In the genomic region with DNA sequence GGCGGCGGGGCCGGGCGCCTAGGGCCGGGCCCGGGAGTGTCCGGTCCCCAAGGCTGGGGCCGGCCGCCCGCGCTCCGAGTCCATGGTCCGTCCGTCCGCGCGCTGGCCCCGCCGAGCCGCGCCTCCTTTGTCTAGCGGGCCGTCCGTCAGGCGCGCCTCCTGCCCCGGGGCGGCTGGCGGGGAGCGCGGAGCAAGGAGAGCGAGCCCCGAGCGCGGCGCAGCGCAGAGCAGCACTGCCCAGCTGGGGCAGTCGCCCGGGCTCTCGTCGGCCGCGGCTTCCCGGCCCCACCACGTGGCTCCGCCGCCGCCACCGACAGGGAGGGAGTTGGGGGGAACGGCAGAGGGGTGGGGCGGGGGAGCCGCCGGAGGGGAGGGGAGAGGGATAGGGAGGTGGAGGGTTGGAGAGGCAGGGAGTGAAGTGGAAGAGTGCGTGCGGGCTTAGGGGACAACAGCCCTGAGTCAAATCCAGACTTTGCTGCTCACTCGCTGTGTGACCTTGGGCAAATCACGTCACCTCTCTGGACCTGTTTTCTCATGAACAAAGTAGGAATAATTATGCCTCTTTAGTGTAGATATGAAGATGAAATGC, we compare ENCODE assay signal across 8 cellular contexts. TPM values are rescaled to one million over a fixed set of nuclear protein-coding genes. Genes with fewer than 3 reads are reported as not detected.
A peak's percentile ranks its signal among the peaks of the same experiment; 100 is the strongest.
DNase-seq lines count a peak whose midpoint lies in the region; ATAC-seq and TF ChIP-seq lines count a peak whose summit lies in the region.

A gene (minus strand): TSS at position 235 of the 589 bp plus-strand sequence. CDS start 340 bp downstream, outside the sequence.

- H3K36me3 Mint-ChIP-seq in activated CD8-positive, alpha-beta T cell treated with anti-CD3 and anti-CD28 coated beads for 36 hours (ENCODE audit: low read depth): no peaks in the 10 kb centered on the region

- H2AFZ ChIP-seq in ACC112 (ENCODE audit: low read length, unreplicated experiment): no peak within 1 kb of the TSS

- POLR2A ChIA-PET in activated CD8-positive, alpha-beta T cell treated with anti-CD3 and anti-CD28 coated beads for 36 hours (lab: Charles Lee): no interaction called here

- no peak for ATAC-seq in activated CD8-positive, alpha-beta T cell treated with anti-CD3 and anti-CD28 coated beads for 36 hours
- ATAC-seq in GM21717 (IDR thresholded peaks at IDR 0.05; ENCODE audit: unreplicated experiment): no peak
- no peak for ATAC-seq in GM21367 (IDR thresholded peaks at IDR 0.05; ENCODE audit: unreplicated experiment)

- TF ChIP-seq EP300 in sigmoid colon (IDR thresholded peaks at IDR 0.05): no peak

- peaks cover 10% of the 10 kb centered on the region for H3K4me1 Mint-ChIP-seq in activated CD8-positive, alpha-beta T cell treated with anti-CD3 and anti-CD28 coated beads for 36 hours (ENCODE audit: low read depth)

- H3K4me3 ChIP-seq in ACC112 (ENCODE audit: low read depth, low read length): peak within 1 kb of the TSS; percentile 69
- H3K4me3 ChIP-seq in H7 (ENCODE audit: insufficient read depth, low read depth, low read length): peak within 1 kb of the TSS; percentile 83
- H3K4me3 ChIP-seq in left ventricle myocardium inferior: peak within 1 kb of the TSS; percentile 60
- H3K4me3 ChIP-seq in sigmoid colon: peak within 1 kb of the TSS in 3 of 4 donors; percentile 25 to 42 (median 35)

- H3K27me3 ChIP-seq in ACC112 (ENCODE audit: insufficient read depth, low read length): peaks cover 60% of the 10 kb centered on the region
- peaks cover 25% of the 10 kb centered on the region for H3K27me3 ChIP-seq in H7 (ENCODE audit: control insufficient read depth, insufficient read depth, low read length)
- peaks cover 78% of the 10 kb centered on the region for H3K27me3 ChIP-seq in left ventricle myocardium inferior (ENCODE audit: low read depth)
- H3K27me3 ChIP-seq in sigmoid colon: peaks cover 20 to 61% (median 48%) of the 10 kb centered on the region in 3 donors

- H3K9me3 Mint-ChIP-seq in activated CD8-positive, alpha-beta T cell treated with anti-CD3 and anti-CD28 coated beads for 36 hours: no peaks in the 10 kb centered on the region

- no peaks in the 10 kb centered on the region for H3K9me3 ChIP-seq in left ventricle myocardium inferior (replicated peaks)
- no peaks in the 10 kb centered on the region for H3K9me3 ChIP-seq in sigmoid colon

- H3K79me2 ChIP-seq in ACC112 (ENCODE audit: control insufficient read depth, insufficient read depth, low read length, unreplicated experiment): no peaks in the 10 kb centered on the region

- peak within 1 kb of the TSS; percentile 41 for H3K4me3 Mint-ChIP-seq in activated CD8-positive, alpha-beta T cell treated with anti-CD3 and anti-CD28 coated beads for 36 hours

- H3K27ac ChIP-seq in ACC112 (ENCODE audit: low read depth, low read length): no peak within 1 kb of the TSS
- H3K27ac ChIP-seq in left ventricle myocardium inferior (replicated peaks): no peak within 1 kb of the TSS
- no peak within 1 kb of the TSS for H3K27ac ChIP-seq in sigmoid colon

- H3K27ac Mint-ChIP-seq in activated CD8-positive, alpha-beta T cell treated with anti-CD3 and anti-CD28 coated beads for 36 hours: no peak within 1 kb of the TSS

- TF ChIP-seq CTCF in activated CD8-positive, alpha-beta T cell treated with anti-CD3 and anti-CD28 coated beads for 36 hours (IDR thresholded peaks at IDR 0.05): no peak
- TF ChIP-seq CTCF in left ventricle myocardium inferior (IDR thresholded peaks at IDR 0.05; ENCODE audit: borderline replicate concordance) (no peak), sigmoid colon (IDR thresholded peaks at IDR 0.05) (no peak)

- no peak for TF ChIP-seq POLR2A in sigmoid colon (IDR thresholded peaks at IDR 0.05)

- intact Hi-C loops in activated CD8-positive, alpha-beta T cell treated with anti-CD3 and anti-CD28 coated beads for 36 hours (cut with micrococcal nuclease): no loop called here
- intact Hi-C loops in left ventricle myocardium inferior (cut with micrococcal nuclease): no loop called here
- intact Hi-C loops in sigmoid colon (cut with DNase I): no loop called here

- 0 to 2% methylated on average over 57 of the region's 57 CpGs for WGBS in sigmoid colon, 2 donors

- CTCF ChIA-PET in activated CD8-positive, alpha-beta T cell treated with anti-CD3 and anti-CD28 coated beads for 36 hours (lab: Charles Lee): no interaction called here

- no peaks in the 10 kb centered on the region for H3K36me3 ChIP-seq in ACC112 (ENCODE audit: insufficient read depth, low read length)
- no peaks in the 10 kb centered on the region for H3K36me3 ChIP-seq in H7 (replicated peaks; ENCODE audit: control insufficient read depth, insufficient read depth, low read length)
- no peaks in the 10 kb centered on the region for H3K36me3 ChIP-seq in left ventricle myocardium inferior
- H3K36me3 ChIP-seq in sigmoid colon: no peaks in the 10 kb centered on the region

- H3K4me1 ChIP-seq in ACC112 (ENCODE audit: control insufficient read depth, insufficient read depth, low read length, unreplicated experiment) (peaks cover 11% of the 10 kb centered on the region), left ventricle myocardium inferior (peaks cover 13% of the 10 kb centered on the region), sigmoid colon (peaks cover 0 to 15% (median 13%) of the 10 kb centered on the region in 4 donors)

- DNase-seq in H7 (peak; percentile 90), left ventricle myocardium inferior (no peak), sigmoid colon (peak; percentile 33), NCI-H446 treated with DMSO at 0.1 percent for 48 hours (lab: John Stamatoyannopoulos, UW) (no peak)
- no peak for DNase-seq in activated CD8-positive, alpha-beta T cell treated with anti-CD3 and anti-CD28 coated beads for 36 hours

- H3K27me3 Mint-ChIP-seq in activated CD8-positive, alpha-beta T cell treated with anti-CD3 and anti-CD28 coated beads for 36 hours: peaks cover 43% of the 10 kb centered on the region

RNA-seq across cellular contexts. Expression of the gene that starts here (rescaled TPM):
- total RNA-seq in H7 (2014; rRNA removed; shearing (Covaris generic)): 73.6 and 89.9 TPM in 2 replicates
- total RNA-seq in activated CD8-positive, alpha-beta T cell treated with anti-CD3 and anti-CD28 coated beads for 36 hours: not detected
- total RNA-seq in left ventricle myocardium inferior (0.19 TPM), sigmoid colon (1 to 10 TPM in 1 of 4 donors, under 1 TPM in 2, not detected in 1; 0.28 to 1.4 (median 0.33) TPM)
- polyA plus RNA-seq in sigmoid colon: under 1 TPM in 1 of 3 donors, not detected in 2; 0.36 TPM

Comparison
In these comparisons a context has a peak if more than half of its experiments do, and no peak if none do; other contexts are left out.
1. RNA of the gene that starts here (total RNA-seq): 73.6 to 89.9 TPM in H7; 0.28 to 1.4 TPM in sigmoid colon, 0.19 TPM in left ventricle myocardium inferior (single experiment) and not detected in activated CD8-positive, alpha-beta T cell treated with anti-CD3 and anti-CD28 coated beads for 36 hours; every median in the first group is over 10 times any median in the second.
2. DNase-seq: peak in H7 (single experiment) and sigmoid colon (single experiment); none in activated CD8-positive, alpha-beta T cell treated with anti-CD3 and anti-CD28 coated beads for 36 hours (single experiment), left ventricle myocardium inferior (single experiment) and NCI-H446 treated with DMSO at 0.1 percent for 48 hours (single experiment).
3. Peak in every context shown above with its lines, with median percentiles within 50 percentile points of each other: H3K4me3 ChIP-seq.